In genomic region chr5:134873987-134874830, GRCh38 we compare ENCODE assay signal across 8 cellular contexts. TPM values are rescaled to one million over a fixed set of nuclear protein-coding genes. Genes with fewer than 3 reads are reported as not detected.
A peak's percentile ranks its signal among the peaks of the same experiment; 100 is the strongest.
DNase-seq lines count a peak whose midpoint lies in the region; ATAC-seq and TF ChIP-seq lines count a peak whose summit lies in the region.

TXNDC15 (plus strand) TSS chr5:134874371; CDS start chr5:134874428, 57 bp downstream.

- DNase-seq in GM04504 (ENCODE audit: low read depth) = peak; percentile 72
- peak; percentile 70 for DNase-seq in MV-4-11 (lab: John Stamatoyannopoulos, UW)
- peak; percentile 85 for DNase-seq in SW480 (ENCODE audit: low spot score)
- peak; percentile 82 for DNase-seq in activated naive CD8-positive, alpha-beta T cell treated with anti-CD3 and anti-CD28 coated beads, Interleukin-2, amount 50 U/mL, for 24 hours
- DNase-seq in cardiac septum (ENCODE audit: low spot score) = peak; percentile 96
- DNase-seq in pons (ENCODE audit: low spot score) = peak; percentile 84
- peak; percentile 90 for DNase-seq in transverse colon

- WGBS in transverse colon (ENCODE audit: low coverage in 1 of 2), 2 donors = 0 to 5% methylated on average over 1 to 50 of the region's 79 CpGs

- intact Hi-C loops in cardiac septum (cut with DNase I) (loop anchor here (1.0 to 10.0 kb wide), 3 partner anchors 28 to 139 kb away; partner anchors contain the start of gene CAMLG), transverse colon (cut with DNase I; ENCODE audit: low total_unique reads) (no loop called here)

- CTCF ChIA-PET in HEK293 (lab: Yijun Ruan, JAX) = interaction anchor here (0.6 to 0.7 kb wide), 2 partner anchors 136 to 287 kb away, joined by 3 to 4 read pairs; partner anchors contain the start of gene CAMLG

- no peaks in the 10 kb centered on the region for H3K27me3 Mint-ChIP-seq in activated naive CD8-positive, alpha-beta T cell treated with anti-CD3 and anti-CD28 coated beads, Interleukin-2, amount 50 U/mL, for 24 hours

- H3K9me3 ChIP-seq in HEK293 (ENCODE audit: control insufficient read depth, insufficient read depth, low read depth, low read length) (no peaks in the 10 kb centered on the region), transverse colon (no peaks in the 10 kb centered on the region)

- peaks cover 27% of the 10 kb centered on the region for H3K4me1 Mint-ChIP-seq in activated naive CD8-positive, alpha-beta T cell treated with anti-CD3 and anti-CD28 coated beads, Interleukin-2, amount 50 U/mL, for 24 hours

- H3K4me1 ChIP-seq in HEK293 (ENCODE audit: control insufficient read depth, insufficient read depth, low read length) (no peaks in the 10 kb centered on the region; the same call in 1 of the 2 replicates), transverse colon (peaks cover 10 to 37% (median 18%) of the 10 kb centered on the region in 4 donors)

- POLR2A ChIA-PET in HEK293 (lab: Yijun Ruan, JAX) = interaction anchor here (0.7 to 2.7 kb wide), 8 partner anchors 9 to 320 kb away, joined by 3 to 17 read pairs (median 4); partner anchors contain the start of genes C5orf24 and PCBD2

- H3K9me3 Mint-ChIP-seq in activated naive CD8-positive, alpha-beta T cell treated with anti-CD3 and anti-CD28 coated beads, Interleukin-2, amount 50 U/mL, for 24 hours = no peaks in the 10 kb centered on the region

- TF ChIP-seq CTCF in HEK293 (tag by site-specific recombination; IDR thresholded peaks at IDR 0.05) = peak; percentile 31
- no peak for TF ChIP-seq CTCF in transverse colon (IDR thresholded peaks at IDR 0.05)

- H3K27ac ChIP-seq in HEK293 (ENCODE audit: extremely low read depth, low read depth, low read length) = peak within 1 kb of the TSS; percentile 92
- H3K27ac ChIP-seq in transverse colon = peak within 1 kb of the TSS; percentile 83 to 97 (median 96)

- H3K27ac Mint-ChIP-seq in activated naive CD8-positive, alpha-beta T cell treated with anti-CD3 and anti-CD28 coated beads, Interleukin-2, amount 50 U/mL, for 24 hours = peak within 1 kb of the TSS; percentile 95

- ATAC-seq in activated naive CD8-positive, alpha-beta T cell treated with anti-CD3 and anti-CD28 coated beads, Interleukin-2, amount 50 U/mL, for 24 hours = peak; percentile 78

- TF ChIP-seq EP300 in transverse colon (IDR thresholded peaks at IDR 0.05; ENCODE audit: low read depth) = no peak

- peak; percentile 75 for TF ChIP-seq POLR2A in transverse colon (IDR thresholded peaks at IDR 0.05)

- in situ Hi-C loops in transverse colon (cut with MboI; ENCODE audit: low pct_ligation_motif_present in 1 of 4, low pct_unique_long_range_greater_than_20kb in 1 of 4, low sequenced_read_pairs in 3 of 4) = no loop called here

- H3K36me3 ChIP-seq in HEK293 (ENCODE audit: control insufficient read depth in 2 of 2, insufficient read depth in 1 of 2, low read length in 2 of 2) (peaks cover 0 to 13% of the 10 kb centered on the region in 2 experiments; a peak in 1 of 3 replicates), transverse colon (no peaks in the 10 kb centered on the region)

- H3K36me3 Mint-ChIP-seq in activated naive CD8-positive, alpha-beta T cell treated with anti-CD3 and anti-CD28 coated beads, Interleukin-2, amount 50 U/mL, for 24 hours (ENCODE audit: low read depth) = peaks cover 8% of the 10 kb centered on the region

- peak within 1 kb of the TSS; percentile 93 for H3K4me3 ChIP-seq in HEK293 (ENCODE audit: low read depth, low read length)
- peak within 1 kb of the TSS; percentile 54 to 87 (median 86) for H3K4me3 ChIP-seq in transverse colon

- H3K27me3 ChIP-seq in transverse colon = no peaks in the 10 kb centered on the region

- peak within 1 kb of the TSS; percentile 90 for H3K4me3 Mint-ChIP-seq in activated naive CD8-positive, alpha-beta T cell treated with anti-CD3 and anti-CD28 coated beads, Interleukin-2, amount 50 U/mL, for 24 hours

TF ChIP-seq in HEK293, 187 proteins besides CTCF, POLR2A, EP300 and RAD21 (continues in another document):
- no peak for TF ChIP-seq ZNF585B (tag by site-specific recombination; IDR thresholded peaks at IDR 0.05)
- TF ChIP-seq ZNF624 (tag by site-specific recombination; IDR thresholded peaks at IDR 0.05) = 0 out of 2 replicates have a peak, but pooled peaks have one; percentile 15
- TF ChIP-seq ZBTB20 (tag by site-specific recombination; IDR thresholded peaks at IDR 0.05) = peak; percentile 95
- TF ChIP-seq ZNF2 (tag by site-specific recombination; IDR thresholded peaks at IDR 0.05) = peak; percentile 98
- peak; percentile 96 for TF ChIP-seq ZNF600 (tag by site-specific recombination; IDR thresholded peaks at IDR 0.05)
- TF ChIP-seq ATF2 (tag by site-specific recombination; IDR thresholded peaks at IDR 0.05; ENCODE audit: low read depth) = no peak
- no peak for TF ChIP-seq ZNF558 (tag by site-specific recombination; IDR thresholded peaks at IDR 0.05)
- TF ChIP-seq ZNF341 (tag by site-specific recombination; IDR thresholded peaks at IDR 0.05; ENCODE audit: low read depth) = peak; percentile 79
- no peak for TF ChIP-seq ZNF747 (tag by site-specific recombination; IDR thresholded peaks at IDR 0.05)
- TF ChIP-seq FEZF1 (tag by site-specific recombination; IDR thresholded peaks at IDR 0.05) = peak; percentile 12; the same call in 1 of the 2 replicates
- no peak for TF ChIP-seq TCF7L2 (IDR thresholded peaks at IDR 0.05; ENCODE audit: borderline replicate concordance, low read depth, low read length)
- no peak for TF ChIP-seq ZNF626 (tag by site-specific recombination; IDR thresholded peaks at IDR 0.05)
- TF ChIP-seq GFI1B (tag by site-specific recombination; IDR thresholded peaks at IDR 0.05) = no peak
- TF ChIP-seq ZNF202 (tag by site-specific recombination; IDR thresholded peaks at IDR 0.05; ENCODE audit: borderline replicate concordance) = no peak
- TF ChIP-seq ZNF302 (tag by site-specific recombination; IDR thresholded peaks at IDR 0.05; ENCODE audit: low read depth) = no peak
- peak; percentile 86 for TF ChIP-seq KLF17 (tag by site-specific recombination; IDR thresholded peaks at IDR 0.05)
- no peak for TF ChIP-seq ZNF311 (tag by site-specific recombination; IDR thresholded peaks at IDR 0.05; ENCODE audit: borderline replicate concordance)
- TF ChIP-seq YY2 (tag by site-specific recombination; IDR thresholded peaks at IDR 0.05) = peak; percentile 96
- TF ChIP-seq ZNF366 (tag by site-specific recombination; conservative IDR thresholded peaks at IDR 0.05) = no peak
- TF ChIP-seq ZNF555 (tag by site-specific recombination; conservative IDR thresholded peaks at IDR 0.05) = no peak
- TF ChIP-seq ZNF791 (tag by site-specific recombination; IDR thresholded peaks at IDR 0.05) = no peak
- no peak for TF ChIP-seq ZNF350 (tag by site-specific recombination; IDR thresholded peaks at IDR 0.05)
- no peak for TF ChIP-seq ZNF214 (tag by site-specific recombination; IDR thresholded peaks at IDR 0.05; ENCODE audit: borderline replicate concordance)
- no peak for TF ChIP-seq ZNF548 (tag by site-specific recombination; IDR thresholded peaks at IDR 0.05)
- TF ChIP-seq ZNF157 (tag by site-specific recombination; IDR thresholded peaks at IDR 0.05) = no peak
- TF ChIP-seq ZNF112 (tag by site-specific recombination; IDR thresholded peaks at IDR 0.05) = no peak
- TF ChIP-seq ZNF596 (tag by site-specific recombination; IDR thresholded peaks at IDR 0.05) = no peak; the same call in 1 of the 2 replicates
- no peak for TF ChIP-seq ZNF792 (tag by site-specific recombination; IDR thresholded peaks at IDR 0.05)
- TF ChIP-seq ZNF521 (tag by site-specific recombination; IDR thresholded peaks at IDR 0.05) = no peak
- no peak for TF ChIP-seq ZNF704 (tag by site-specific recombination; IDR thresholded peaks at IDR 0.05)

RNA-seq across cellular contexts. Expression of gene TXNDC15, which starts in this region (rescaled TPM):
- total RNA-seq in cardiac septum (46.6 TPM), transverse colon (10 to 100 TPM; 26.3 to 81.9 (median 45.6) TPM)

Comparison
In these comparisons a context has a peak if more than half of its experiments do, and no peak if none do; other contexts are left out.
1. Peak in every context shown above with its lines: DNase-seq, ATAC-seq, H3K4me3 ChIP-seq and H3K27ac ChIP-seq.